Comparison of ENCODE assay signal across 1 cellular context in genomic region chr11:45812581-45813548, GRCh38.
TF ChIP-seq lines count a peak whose summit lies in the region.

No MANE protein-coding gene starts in this region.

TF ChIP-seq in K562, 482 proteins besides CTCF, POLR2A, EP300 and RAD21:
- TF ChIP-seq RBM39 (optimal IDR thresholded peaks at IDR 0.05; ENCODE audit: low read depth, low read length) (no peak), ARID3B (CRISPR knock-in tag; IDR thresholded peaks at IDR 0.05; ENCODE audit: borderline replicate concordance) (no peak), RBM34 (IDR thresholded peaks at IDR 0.05; ENCODE audit: borderline replicate concordance, insufficient read depth, low read length) (no peak), ZNF695 (CRISPR knock-in tag; IDR thresholded peaks at IDR 0.05) (no peak), YBX1 (IDR thresholded peaks at IDR 0.05) (no peak), MAZ (CRISPR knock-in tag; conservative IDR thresholded peaks at IDR 0.05 in 1 of 2, IDR thresholded peaks at IDR 0.05 in 1 of 2) (no peak), ARID2 (IDR thresholded peaks at IDR 0.05) (no peak), MIER1 (IDR thresholded peaks at IDR 0.05; ENCODE audit: low read depth) (no peak), KDM4B (IDR thresholded peaks at IDR 0.05; ENCODE audit: borderline replicate concordance in 2 of 2, low read depth in 1 of 2) (no peak)
- TF ChIP-seq, protein P1, sequence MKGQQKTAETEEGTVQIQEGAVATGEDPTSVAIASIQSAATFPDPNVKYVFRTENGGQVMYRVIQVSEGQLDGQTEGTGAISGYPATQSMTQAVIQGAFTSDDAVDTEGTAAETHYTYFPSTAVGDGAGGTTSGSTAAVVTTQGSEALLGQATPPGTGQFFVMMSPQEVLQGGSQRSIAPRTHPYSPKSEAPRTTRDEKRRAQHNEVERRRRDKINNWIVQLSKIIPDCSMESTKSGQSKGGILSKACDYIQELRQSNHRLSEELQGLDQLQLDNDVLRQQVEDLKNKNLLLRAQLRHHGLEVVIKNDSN (CRISPR knock-in tag; IDR thresholded peaks at IDR 0.05): no peak
- TF ChIP-seq, protein P2, sequence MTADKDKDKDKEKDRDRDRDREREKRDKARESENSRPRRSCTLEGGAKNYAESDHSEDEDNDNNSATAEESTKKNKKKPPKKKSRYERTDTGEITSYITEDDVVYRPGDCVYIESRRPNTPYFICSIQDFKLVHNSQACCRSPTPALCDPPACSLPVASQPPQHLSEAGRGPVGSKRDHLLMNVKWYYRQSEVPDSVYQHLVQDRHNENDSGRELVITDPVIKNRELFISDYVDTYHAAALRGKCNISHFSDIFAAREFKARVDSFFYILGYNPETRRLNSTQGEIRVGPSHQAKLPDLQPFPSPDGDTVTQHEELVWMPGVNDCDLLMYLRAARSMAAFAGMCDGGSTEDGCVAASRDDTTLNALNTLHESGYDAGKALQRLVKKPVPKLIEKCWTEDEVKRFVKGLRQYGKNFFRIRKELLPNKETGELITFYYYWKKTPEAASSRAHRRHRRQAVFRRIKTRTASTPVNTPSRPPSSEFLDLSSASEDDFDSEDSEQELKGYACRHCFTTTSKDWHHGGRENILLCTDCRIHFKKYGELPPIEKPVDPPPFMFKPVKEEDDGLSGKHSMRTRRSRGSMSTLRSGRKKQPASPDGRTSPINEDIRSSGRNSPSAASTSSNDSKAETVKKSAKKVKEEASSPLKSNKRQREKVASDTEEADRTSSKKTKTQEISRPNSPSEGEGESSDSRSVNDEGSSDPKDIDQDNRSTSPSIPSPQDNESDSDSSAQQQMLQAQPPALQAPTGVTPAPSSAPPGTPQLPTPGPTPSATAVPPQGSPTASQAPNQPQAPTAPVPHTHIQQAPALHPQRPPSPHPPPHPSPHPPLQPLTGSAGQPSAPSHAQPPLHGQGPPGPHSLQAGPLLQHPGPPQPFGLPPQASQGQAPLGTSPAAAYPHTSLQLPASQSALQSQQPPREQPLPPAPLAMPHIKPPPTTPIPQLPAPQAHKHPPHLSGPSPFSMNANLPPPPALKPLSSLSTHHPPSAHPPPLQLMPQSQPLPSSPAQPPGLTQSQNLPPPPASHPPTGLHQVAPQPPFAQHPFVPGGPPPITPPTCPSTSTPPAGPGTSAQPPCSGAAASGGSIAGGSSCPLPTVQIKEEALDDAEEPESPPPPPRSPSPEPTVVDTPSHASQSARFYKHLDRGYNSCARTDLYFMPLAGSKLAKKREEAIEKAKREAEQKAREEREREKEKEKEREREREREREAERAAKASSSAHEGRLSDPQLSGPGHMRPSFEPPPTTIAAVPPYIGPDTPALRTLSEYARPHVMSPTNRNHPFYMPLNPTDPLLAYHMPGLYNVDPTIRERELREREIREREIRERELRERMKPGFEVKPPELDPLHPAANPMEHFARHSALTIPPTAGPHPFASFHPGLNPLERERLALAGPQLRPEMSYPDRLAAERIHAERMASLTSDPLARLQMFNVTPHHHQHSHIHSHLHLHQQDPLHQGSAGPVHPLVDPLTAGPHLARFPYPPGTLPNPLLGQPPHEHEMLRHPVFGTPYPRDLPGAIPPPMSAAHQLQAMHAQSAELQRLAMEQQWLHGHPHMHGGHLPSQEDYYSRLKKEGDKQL (CRISPR knock-in tag; IDR thresholded peaks at IDR 0.05; ENCODE audit: borderline replicate concordance): no peak
TF ChIP-seq in K562: peak in this region for 0.
